1 cellular context compared by ENCODE assay signal in the genomic region with DNA sequence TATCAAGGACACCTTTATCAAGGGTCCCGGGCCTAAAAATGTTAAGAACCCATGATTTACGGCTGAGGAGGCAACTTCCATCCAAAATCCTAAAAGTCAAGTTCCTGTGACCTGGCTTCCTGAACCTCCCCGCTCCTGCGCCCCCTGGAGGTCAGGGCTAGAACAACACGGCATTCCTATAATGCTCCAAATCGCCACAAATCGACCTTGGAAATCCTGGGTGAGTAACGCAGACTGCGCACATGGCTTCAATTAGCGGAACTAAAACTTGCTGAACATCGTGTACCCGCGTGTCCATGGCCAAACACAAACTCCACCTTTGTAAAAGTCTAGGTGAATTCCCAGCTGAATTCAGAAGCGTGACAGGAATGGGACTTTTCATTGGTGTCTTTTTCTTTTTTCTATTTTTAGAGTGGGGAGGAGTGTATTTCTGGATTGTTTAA.
TF ChIP-seq lines count a peak whose summit lies in the region.

No MANE protein-coding gene starts in this region.

TF ChIP-seq in GM23338, 12 proteins besides CTCF, POLR2A, EP300 and RAD21 (continued from another document):
- TF ChIP-seq, protein P1, sequence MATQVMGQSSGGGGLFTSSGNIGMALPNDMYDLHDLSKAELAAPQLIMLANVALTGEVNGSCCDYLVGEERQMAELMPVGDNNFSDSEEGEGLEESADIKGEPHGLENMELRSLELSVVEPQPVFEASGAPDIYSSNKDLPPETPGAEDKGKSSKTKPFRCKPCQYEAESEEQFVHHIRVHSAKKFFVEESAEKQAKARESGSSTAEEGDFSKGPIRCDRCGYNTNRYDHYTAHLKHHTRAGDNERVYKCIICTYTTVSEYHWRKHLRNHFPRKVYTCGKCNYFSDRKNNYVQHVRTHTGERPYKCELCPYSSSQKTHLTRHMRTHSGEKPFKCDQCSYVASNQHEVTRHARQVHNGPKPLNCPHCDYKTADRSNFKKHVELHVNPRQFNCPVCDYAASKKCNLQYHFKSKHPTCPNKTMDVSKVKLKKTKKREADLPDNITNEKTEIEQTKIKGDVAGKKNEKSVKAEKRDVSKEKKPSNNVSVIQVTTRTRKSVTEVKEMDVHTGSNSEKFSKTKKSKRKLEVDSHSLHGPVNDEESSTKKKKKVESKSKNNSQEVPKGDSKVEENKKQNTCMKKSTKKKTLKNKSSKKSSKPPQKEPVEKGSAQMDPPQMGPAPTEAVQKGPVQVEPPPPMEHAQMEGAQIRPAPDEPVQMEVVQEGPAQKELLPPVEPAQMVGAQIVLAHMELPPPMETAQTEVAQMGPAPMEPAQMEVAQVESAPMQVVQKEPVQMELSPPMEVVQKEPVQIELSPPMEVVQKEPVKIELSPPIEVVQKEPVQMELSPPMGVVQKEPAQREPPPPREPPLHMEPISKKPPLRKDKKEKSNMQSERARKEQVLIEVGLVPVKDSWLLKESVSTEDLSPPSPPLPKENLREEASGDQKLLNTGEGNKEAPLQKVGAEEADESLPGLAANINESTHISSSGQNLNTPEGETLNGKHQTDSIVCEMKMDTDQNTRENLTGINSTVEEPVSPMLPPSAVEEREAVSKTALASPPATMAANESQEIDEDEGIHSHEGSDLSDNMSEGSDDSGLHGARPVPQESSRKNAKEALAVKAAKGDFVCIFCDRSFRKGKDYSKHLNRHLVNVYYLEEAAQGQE (IDR thresholded peaks at IDR 0.05; ENCODE audit: unreplicated experiment), result no peak
